ENCODE assay signal across 8 cellular contexts in the genomic region with DNA sequence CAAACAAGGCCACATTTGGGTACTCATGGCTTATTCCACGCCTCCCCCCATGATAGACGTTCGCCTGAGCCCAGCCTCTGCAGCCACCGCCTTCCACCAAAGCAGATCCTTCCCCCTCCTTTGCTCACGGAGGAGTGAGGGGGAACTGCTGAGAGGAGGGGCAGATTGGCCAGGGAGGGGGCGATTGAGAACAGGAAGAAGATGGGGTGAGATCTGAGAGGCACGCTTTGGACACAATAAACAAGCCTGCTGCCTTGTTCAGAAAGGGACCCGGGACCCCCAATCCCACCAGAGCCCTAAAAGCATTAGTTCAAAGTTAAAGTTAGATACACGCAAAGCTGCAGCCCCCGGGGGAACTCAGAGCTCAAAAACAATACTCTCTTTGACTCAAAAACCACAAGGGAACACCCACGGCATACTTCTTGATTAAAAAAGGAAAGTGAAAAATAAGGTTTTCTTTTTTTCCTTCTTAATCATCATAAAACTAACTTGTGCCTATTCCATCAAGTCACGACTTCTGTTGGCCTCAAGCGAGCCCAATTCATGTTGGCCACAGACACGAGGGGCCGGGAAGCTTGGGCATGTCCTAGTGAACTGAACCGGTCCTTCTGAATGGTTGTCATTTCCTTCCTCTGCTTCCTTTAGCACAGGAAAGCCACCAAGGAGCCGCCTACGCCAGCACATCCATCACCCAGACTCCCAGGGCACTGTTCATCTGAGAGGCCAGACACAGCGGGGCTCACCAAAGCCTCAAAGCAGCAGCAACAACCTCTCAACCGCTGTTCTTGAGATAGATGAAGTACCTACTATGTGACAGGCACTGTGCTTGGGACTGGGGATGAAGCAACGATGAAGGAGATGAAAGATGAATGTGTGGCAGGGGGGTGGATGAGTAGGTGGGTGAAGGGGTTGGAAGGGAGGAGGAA.
DNase-seq lines count a peak whose midpoint lies in the region; ATAC-seq and TF ChIP-seq lines count a peak whose summit lies in the region.

No MANE protein-coding gene starts in this region.

- DNase-seq in NOMO-1 treated with dmso at 0.1 percent for 144 hours (lab: John Stamatoyannopoulos, UW; ENCODE audit: unreplicated experiment) = peak; percentile 28
- DNase-seq in activated naive CD4-positive, alpha-beta T cell treated with anti-CD3 and anti-CD28 coated beads, Interleukin-2, amount 10 ng/mL, durations not matched to agents 7 days and 5 days = peak; percentile 54
- no peak for DNase-seq in nephron progenitor cell
- DNase-seq in DMS 273 treated with DMSO at 0.1 percent for 48 hours (lab: John Stamatoyannopoulos, UW) = no peak
- no peak for DNase-seq in DMS 273 (lab: John Stamatoyannopoulos, UW; ENCODE audit: unreplicated experiment)
- no peak for DNase-seq in foreskin fibroblast

- peaks cover 96% of the 10 kb centered on the region for H3K4me1 Mint-ChIP-seq in activated naive CD4-positive, alpha-beta T cell treated with anti-CD3 and anti-CD28 coated beads, Interleukin-2, amount 10 ng/mL, durations not matched to agents 7 days and 5 days
- H3K4me1 Mint-ChIP-seq in nephron progenitor cell = peaks cover 44% of the 10 kb centered on the region

- TF ChIP-seq POLR2A in GM19193 (IDR thresholded peaks at IDR 0.05; ENCODE audit: extremely low read depth, insufficient read depth, insufficient read length) = peak; percentile 19

- peak overlapping the region; percentile 50 for H3K4me3 Mint-ChIP-seq in activated naive CD4-positive, alpha-beta T cell treated with anti-CD3 and anti-CD28 coated beads, Interleukin-2, amount 10 ng/mL, durations not matched to agents 7 days and 5 days
- H3K4me3 Mint-ChIP-seq in nephron progenitor cell = no peak overlapping the region

- peak overlapping the region; percentile 90 for H3K27ac Mint-ChIP-seq in activated naive CD4-positive, alpha-beta T cell treated with anti-CD3 and anti-CD28 coated beads, Interleukin-2, amount 10 ng/mL, durations not matched to agents 7 days and 5 days
- H3K27ac Mint-ChIP-seq in nephron progenitor cell = peak overlapping the region; percentile 92

- ATAC-seq in GM18870 (IDR thresholded peaks at IDR 0.05; ENCODE audit: unreplicated experiment) = no peak

- no peak for TF ChIP-seq CTCF in nephron progenitor cell (IDR thresholded peaks at IDR 0.05)
- TF ChIP-seq CTCF in foreskin fibroblast (IDR thresholded peaks at IDR 0.05; ENCODE audit: low read depth, low read length) = no peak

- CTCF ChIA-PET in activated naive CD4-positive, alpha-beta T cell treated with anti-CD3 and anti-CD28 coated beads, Interleukin-2, amount 10 ng/mL, durations not matched to agents 7 days and 5 days (lab: Charles Lee) = no interaction called here

- no peak overlapping the region for H3K4me3 ChIP-seq in foreskin fibroblast (ENCODE audit: low read depth in 1 of 2, low read length in 2 of 2)

- no peaks in the 10 kb centered on the region for H3K27me3 Mint-ChIP-seq in activated naive CD4-positive, alpha-beta T cell treated with anti-CD3 and anti-CD28 coated beads, Interleukin-2, amount 10 ng/mL, durations not matched to agents 7 days and 5 days
- H3K27me3 Mint-ChIP-seq in nephron progenitor cell (ENCODE audit: low read depth, poor library complexity) = peaks cover 5% of the 10 kb centered on the region

- peaks cover 58% of the 10 kb centered on the region for H3K36me3 Mint-ChIP-seq in activated naive CD4-positive, alpha-beta T cell treated with anti-CD3 and anti-CD28 coated beads, Interleukin-2, amount 10 ng/mL, durations not matched to agents 7 days and 5 days
- H3K36me3 Mint-ChIP-seq in nephron progenitor cell (ENCODE audit: low read depth) = no peaks in the 10 kb centered on the region

- H3K9me3 Mint-ChIP-seq in activated naive CD4-positive, alpha-beta T cell treated with anti-CD3 and anti-CD28 coated beads, Interleukin-2, amount 10 ng/mL, durations not matched to agents 7 days and 5 days = no peaks in the 10 kb centered on the region
- H3K9me3 Mint-ChIP-seq in nephron progenitor cell = no peaks in the 10 kb centered on the region

Comparison
In these comparisons a context has a peak if more than half of its experiments do, and no peak if none do; other contexts are left out.
1. DNase-seq: peak in NOMO-1 treated with dmso at 0.1 percent for 144 hours (single experiment) and activated naive CD4-positive, alpha-beta T cell treated with anti-CD3 and anti-CD28 coated beads, Interleukin-2, amount 10 ng/mL, durations not matched to agents 7 days and 5 days (single experiment); none in nephron progenitor cell (single experiment), DMS 273 treated with DMSO at 0.1 percent for 48 hours (single experiment), DMS 273 (single experiment) and foreskin fibroblast (0 of 2).